In the genomic region with DNA sequence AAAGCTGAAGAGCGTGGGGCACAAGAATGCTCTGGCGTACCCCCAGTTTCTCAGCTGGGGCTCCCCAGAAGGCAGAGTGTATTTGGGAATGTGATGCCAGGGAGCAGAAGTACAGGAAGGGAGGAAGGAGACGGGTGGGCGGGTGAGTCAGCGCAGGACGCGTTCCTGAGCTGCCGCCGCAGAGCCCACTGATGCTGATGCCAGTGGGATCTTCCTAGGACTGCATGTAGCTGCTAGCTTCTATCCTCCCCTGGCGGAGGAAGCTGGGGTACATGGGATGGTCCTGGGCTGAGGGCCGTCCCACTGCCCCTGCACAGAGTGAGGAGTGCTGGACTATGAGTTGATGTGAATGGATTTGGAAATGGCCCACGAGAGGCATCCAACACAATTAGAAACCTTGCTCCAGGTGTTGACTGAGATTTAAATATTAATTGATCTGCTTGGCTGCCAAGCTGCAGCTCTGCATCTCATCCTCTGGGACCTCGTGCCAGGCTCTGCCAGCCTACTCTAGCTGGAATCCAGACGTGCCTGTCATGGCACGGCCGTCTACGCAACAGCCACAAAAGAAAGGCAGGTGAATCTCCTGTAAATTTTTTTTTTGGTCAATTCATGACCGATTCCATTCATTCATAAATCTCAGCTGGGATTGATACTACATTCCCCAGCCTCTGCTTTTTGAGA, we compare ENCODE assay signal across 32 cellular contexts.
A peak's percentile ranks its signal among the peaks of the same experiment; 100 is the strongest.
DNase-seq lines count a peak whose midpoint lies in the region; ATAC-seq, FAIRE-seq and TF ChIP-seq lines count a peak whose summit lies in the region.
"Had no signal": no experiment of that assay in that cellular context is flagged by ENCODE, and none has a peak within 500 bp of the region (broad histone marks: within the 10 kb centered on the region; RNA-seq: fewer than 3 reads in every experiment).

No MANE protein-coding gene starts in this region.

- H3K4me3 Mint-ChIP-seq in astrocyte (ENCODE audit: unreplicated experiment) = no peak overlapping the region
- H3K4me3 Mint-ChIP-seq: activated CD4-positive, alpha-beta T cell treated with anti-CD3 and anti-CD28 coated beads for 36 hours; activated CD8-positive, alpha-beta T cell treated with anti-CD3 and anti-CD28 coated beads, Interleukin-2, amount 10 ng/mL, durations not matched to agents 7 days and 5 days; activated naive CD4-positive, alpha-beta T cell treated with anti-CD3 and anti-CD28 coated beads, Interleukin-2, amount 10 ng/mL, durations not matched to agents 7 days and 5 days; B cell; brain; CD8-positive, alpha-beta memory T cell; memory B cell; stimulated activated naive CD8-positive, alpha-beta T cell treated with anti-CD3 and anti-CD28 coated beads, Interleukin-15, amount 100 ng/mL, for 72 hours had no signal

- H3K14ac ChIP-seq in trophoblast cell (ENCODE audit: low read length) = no peak overlapping the region

- no peak overlapping the region for H4K91ac ChIP-seq in trophoblast cell (ENCODE audit: low read depth, low read length)

- H3K9ac ChIP-seq in astrocyte (ENCODE audit: low read length) = no peak overlapping the region
- no peak overlapping the region for H3K9ac ChIP-seq in keratinocyte (ENCODE audit: control insufficient read depth, extremely low read depth, insufficient read depth, low read length)
- no peak overlapping the region for H3K9ac ChIP-seq in trophoblast cell (ENCODE audit: low read length)
- H3K9ac ChIP-seq: parathyroid adenoma had no signal

- no peak overlapping the region for H3K27ac Mint-ChIP-seq in astrocyte (ENCODE audit: unreplicated experiment)
- H3K27ac Mint-ChIP-seq: activated CD4-positive, alpha-beta T cell treated with anti-CD3 and anti-CD28 coated beads for 36 hours; activated CD8-positive, alpha-beta T cell treated with anti-CD3 and anti-CD28 coated beads, Interleukin-2, amount 10 ng/mL, durations not matched to agents 7 days and 5 days; activated naive CD4-positive, alpha-beta T cell treated with anti-CD3 and anti-CD28 coated beads, Interleukin-2, amount 10 ng/mL, durations not matched to agents 7 days and 5 days; B cell had no signal

- H3K4me3 ChIP-seq in astrocyte (ENCODE audit: insufficient read depth, low read depth, low read length) (no peak overlapping the region), fibroblast of mammary gland (ENCODE audit: control insufficient read depth, low read depth, low read length) (no peak overlapping the region), keratinocyte (ENCODE audit: control insufficient read depth in 2 of 3, extremely low read depth in 1 of 3, insufficient read depth in 2 of 3, low read depth in 1 of 3, low read length in 3 of 3) (no peak overlapping the region), trophoblast cell (ENCODE audit: low read depth, low read length) (no peak overlapping the region)
- H3K4me3 ChIP-seq: GM12878, MG63, PC-9, thoracic aorta, uterus had no signal

- H3K18ac ChIP-seq in trophoblast cell (ENCODE audit: low read length) = no peak overlapping the region

- no peaks in the 10 kb centered on the region for H3K9me3 ChIP-seq in astrocyte (ENCODE audit: insufficient read depth, low read depth, low read length)
- no peaks in the 10 kb centered on the region for H3K9me3 ChIP-seq in keratinocyte (ENCODE audit: control insufficient read depth, low read depth, low read length)
- H3K9me3 ChIP-seq in trophoblast cell (ENCODE audit: insufficient read depth, low read depth, low read length) = peaks cover 2% of the 10 kb centered on the region
- H3K9me3 ChIP-seq: MG63, thoracic aorta, uterus had no signal

- H2BK12ac ChIP-seq in trophoblast cell (ENCODE audit: low read length) = no peak overlapping the region

- no peak overlapping the region for H4K12ac ChIP-seq in trophoblast cell (ENCODE audit: low read depth, low read length)

- no peak overlapping the region for H2BK5ac ChIP-seq in trophoblast cell (ENCODE audit: low read depth, low read length, poor library complexity)

- H3K79me1 ChIP-seq in trophoblast cell (ENCODE audit: low read length) = no peaks in the 10 kb centered on the region

- H4K20me1 ChIP-seq in astrocyte (ENCODE audit: insufficient read depth, low read length) = no peaks in the 10 kb centered on the region
- H4K20me1 ChIP-seq in keratinocyte (ENCODE audit: control insufficient read depth, extremely low read depth, insufficient read depth, low read length) = no peaks in the 10 kb centered on the region

- H3K4me2 ChIP-seq in astrocyte (ENCODE audit: low read length) = peak overlapping the region; percentile 19
- H3K4me2 ChIP-seq in keratinocyte (ENCODE audit: control insufficient read depth, extremely low read depth, insufficient read depth, low read depth, low read length) = peak overlapping the region; percentile 55
- H3K4me2 ChIP-seq in trophoblast cell (ENCODE audit: low read length) = no peak overlapping the region
- H3K4me2 ChIP-seq: PC-9 had no signal

- no peak overlapping the region for H3K4ac ChIP-seq in trophoblast cell (ENCODE audit: low read depth, low read length)

- no peaks in the 10 kb centered on the region for H3K27me3 Mint-ChIP-seq in astrocyte (ENCODE audit: low read depth, unreplicated experiment)
- H3K27me3 Mint-ChIP-seq: activated CD4-positive, alpha-beta T cell treated with anti-CD3 and anti-CD28 coated beads for 36 hours; activated naive CD4-positive, alpha-beta T cell treated with anti-CD3 and anti-CD28 coated beads, Interleukin-2, amount 10 ng/mL, durations not matched to agents 7 days and 5 days; B cell; brain; CD8-positive, alpha-beta memory T cell; memory B cell; stimulated activated naive CD8-positive, alpha-beta T cell treated with anti-CD3 and anti-CD28 coated beads, Interleukin-15, amount 100 ng/mL, for 72 hours had no signal

- H4K8ac ChIP-seq in trophoblast cell (ENCODE audit: low read depth, low read length) = no peak overlapping the region

- H3K79me2 ChIP-seq in astrocyte (ENCODE audit: insufficient read depth, low read length) (peaks cover 56% of the 10 kb centered on the region), keratinocyte (ENCODE audit: control insufficient read depth, insufficient read depth, low read length) (peaks cover 15% of the 10 kb centered on the region), trophoblast cell (ENCODE audit: control insufficient read depth, insufficient read depth, low read length, poor library complexity) (no peaks in the 10 kb centered on the region)
- H3K79me2 ChIP-seq: parathyroid adenoma had no signal

- H3K36me3 Mint-ChIP-seq in astrocyte (ENCODE audit: low read depth, unreplicated experiment) = peaks cover 16% of the 10 kb centered on the region
- H3K36me3 Mint-ChIP-seq: activated naive CD4-positive, alpha-beta T cell treated with anti-CD3 and anti-CD28 coated beads, Interleukin-2, amount 10 ng/mL, durations not matched to agents 7 days and 5 days had no signal

- no peak overlapping the region for H2AK5ac ChIP-seq in trophoblast cell (ENCODE audit: low read length)

- H3K36me3 ChIP-seq in astrocyte (ENCODE audit: insufficient read depth, low read length) (no peaks in the 10 kb centered on the region), keratinocyte (ENCODE audit: control insufficient read depth in 2 of 2, extremely low read depth in 1 of 2, insufficient read depth in 2 of 2, low read length in 2 of 2) (peaks cover 3 to 10% of the 10 kb centered on the region in 2 experiments), trophoblast cell (ENCODE audit: control insufficient read depth in 1 of 2, insufficient read depth in 2 of 2, low read length in 2 of 2) (peaks cover 3 to 4% of the 10 kb centered on the region in 2 experiments)
- H3K36me3 ChIP-seq: MG63, thoracic aorta, uterus had no signal

- H3K9me1 ChIP-seq in keratinocyte (ENCODE audit: control insufficient read depth, extremely low read depth, insufficient read depth, low read length) = no peaks in the 10 kb centered on the region

- WGBS in trophoblast cell (ENCODE audit: extremely low coverage, insufficient coverage, insufficient read length) = no CpG with 5 or more reads among the region's 18 CpGs

- H3K23ac ChIP-seq in trophoblast cell (ENCODE audit: low read length) = no peak overlapping the region

- H2BK120ac ChIP-seq in trophoblast cell (ENCODE audit: insufficient read depth, low read length, poor library complexity) = no peak overlapping the region

- dilution Hi-C loops in keratinocyte (cut with MboI; ENCODE audit: extremely low pct_ligation_motif_present, low sequenced_read_pairs) = no loop called here

- H2AFZ ChIP-seq in astrocyte (ENCODE audit: low read depth, low read length) (no peak overlapping the region), keratinocyte (ENCODE audit: control insufficient read depth, low read length) (no peak overlapping the region), trophoblast cell (ENCODE audit: insufficient read depth, low read length, poor library complexity) (no peak overlapping the region)
- H2AFZ ChIP-seq: parathyroid adenoma, PC-9 had no signal

- no peak for ATAC-seq in HG02938 (IDR thresholded peaks at IDR 0.05; ENCODE audit: unreplicated experiment)
- no peak for ATAC-seq in HG02981 (IDR thresholded peaks at IDR 0.05; ENCODE audit: unreplicated experiment)
- ATAC-seq: activated CD4-positive, alpha-beta T cell treated with anti-CD3 and anti-CD28 coated beads for 36 hours; activated CD8-positive, alpha-beta T cell treated with anti-CD3 and anti-CD28 coated beads, Interleukin-2, amount 10 ng/mL, durations not matched to agents 7 days and 5 days; GM12878; stimulated activated naive CD8-positive, alpha-beta T cell treated with anti-CD3 and anti-CD28 coated beads, Interleukin-15, amount 100 ng/mL, for 72 hours had no signal

- no peak for FAIRE-seq in astrocyte (lab: Jason Lieb, UNC)
- peak; percentile 32 for FAIRE-seq in keratinocyte (lab: Jason Lieb, UNC)
- FAIRE-seq: A204.1, GM12878, H54 had no signal

- DNase-seq in Ammon's horn (ENCODE audit: low spot score) (peak; percentile 48), astrocyte (ENCODE audit: low read depth) (peak; percentile 75), fibroblast of mammary gland (ENCODE audit: low read depth) (peak; percentile 12), keratinocyte (ENCODE audit: low read depth, low spot score) (no peak), trophoblast cell (no peak), NCI-H524 treated with DMSO at 0.1 percent for 48 hours (lab: John Stamatoyannopoulos, UW) (no peak)
- DNase-seq: activated CD4-positive, alpha-beta T cell treated with anti-CD3 and anti-CD28 coated beads for 36 hours; activated CD8-positive, alpha-beta T cell treated with anti-CD3 and anti-CD28 coated beads, Interleukin-2, amount 10 ng/mL, durations not matched to agents 7 days and 5 days; activated naive CD4-positive, alpha-beta T cell treated with anti-CD3 and anti-CD28 coated beads, Interleukin-2, amount 10 ng/mL, durations not matched to agents 7 days and 5 days; CD8-positive, alpha-beta memory T cell; KBM-7; MG63; NCI-H1105 treated with DMSO at 0.1 percent for 48 hours; NCI-H187 treated with DMSO at 0.1 percent for 48 hours; NCI-H510A treated with DMSO at 0.1 percent for 48 hours; PC-9; SHP77; stimulated activated CD4-positive, alpha-beta T cell treated with anti-CD3 and anti-CD28 coated beads, Interleukin-1b, Interleukin-23, amount 100 ng/mL, for 48 hours; stimulated activated CD8-positive, alpha-beta memory T cell treated with anti-CD3 and anti-CD28 coated beads, Interleukin-4, amount 100 ng/mL, for 48 hours; stimulated activated naive CD8-positive, alpha-beta T cell treated with anti-CD3 and anti-CD28 coated beads, Interleukin-15, amount 100 ng/mL, for 72 hours; uterus had no signal

- H3K27ac ChIP-seq in astrocyte (ENCODE audit: low read depth, low read length) (no peak overlapping the region), keratinocyte (ENCODE audit: control insufficient read depth, insufficient read depth, low read length) (no peak overlapping the region), trophoblast cell (ENCODE audit: low read depth, low read length) (no peak overlapping the region)
- H3K27ac ChIP-seq: parathyroid adenoma, PC-9, thoracic aorta, uterus, VCaP had no signal

- H3K4me1 Mint-ChIP-seq in astrocyte (ENCODE audit: low read depth, unreplicated experiment) = no peaks in the 10 kb centered on the region
- H3K4me1 Mint-ChIP-seq: activated naive CD4-positive, alpha-beta T cell treated with anti-CD3 and anti-CD28 coated beads, Interleukin-2, amount 10 ng/mL, durations not matched to agents 7 days and 5 days; brain; stimulated activated naive CD8-positive, alpha-beta T cell treated with anti-CD3 and anti-CD28 coated beads, Interleukin-15, amount 100 ng/mL, for 72 hours had no signal

- H3K27me3 ChIP-seq in astrocyte (ENCODE audit: insufficient read depth, low read length) (no peaks in the 10 kb centered on the region), keratinocyte (ENCODE audit: control insufficient read depth, extremely low read depth, insufficient read depth, low read length) (no peaks in the 10 kb centered on the region), trophoblast cell (ENCODE audit: insufficient read depth, low read length) (no peaks in the 10 kb centered on the region)
- H3K27me3 ChIP-seq: MG63, uterus had no signal

- no peaks in the 10 kb centered on the region for H3K4me1 ChIP-seq in astrocyte (ENCODE audit: insufficient read depth, low read length)
- peaks cover 20% of the 10 kb centered on the region for H3K4me1 ChIP-seq in keratinocyte (ENCODE audit: control insufficient read depth, extremely low read depth, insufficient read depth, low read length)
- no peaks in the 10 kb centered on the region for H3K4me1 ChIP-seq in trophoblast cell (ENCODE audit: control insufficient read depth in 1 of 2, insufficient read depth in 2 of 2, low read length in 2 of 2)
- H3K4me1 ChIP-seq: parathyroid adenoma, uterus had no signal

- TF ChIP-seq CTCF in astrocyte (IDR thresholded peaks at IDR 0.05; ENCODE audit: insufficient read depth, low read depth, low read length) (no peak), fibroblast of mammary gland (conservative IDR thresholded peaks at IDR 0.05; ENCODE audit: control insufficient read depth, insufficient read depth, low read depth, low read length) (no peak), keratinocyte (optimal IDR thresholded peaks at IDR 0.05 in 1 of 3, IDR thresholded peaks at IDR 0.05 in 1 of 3, conservative IDR thresholded peaks at IDR 0.05 in 1 of 3; ENCODE audit: extremely low read depth in 1 of 3, insufficient read depth in 2 of 3, low read length in 3 of 3) (peak in 2 of 3 experiments; percentile 31 to 55)

- peaks cover 3% of the 10 kb centered on the region for H3K9me3 Mint-ChIP-seq in astrocyte (ENCODE audit: unreplicated experiment)
- H3K9me3 Mint-ChIP-seq: activated naive CD4-positive, alpha-beta T cell treated with anti-CD3 and anti-CD28 coated beads, Interleukin-2, amount 10 ng/mL, durations not matched to agents 7 days and 5 days; memory B cell had no signal

Comparison
In these comparisons a context has a peak if more than half of its experiments do, and no peak if none do; other contexts are left out.
1. DNase-seq: peak in Ammon's horn (single experiment), astrocyte (single experiment) and fibroblast of mammary gland (single experiment); none in keratinocyte (single experiment), trophoblast cell (0 of 2) and NCI-H524 treated with DMSO at 0.1 percent for 48 hours (single experiment).
2. CTCF ChIP-seq: peak in keratinocyte (2 of 3); none in astrocyte (single experiment) and fibroblast of mammary gland (single experiment).